In the genomic region with DNA sequence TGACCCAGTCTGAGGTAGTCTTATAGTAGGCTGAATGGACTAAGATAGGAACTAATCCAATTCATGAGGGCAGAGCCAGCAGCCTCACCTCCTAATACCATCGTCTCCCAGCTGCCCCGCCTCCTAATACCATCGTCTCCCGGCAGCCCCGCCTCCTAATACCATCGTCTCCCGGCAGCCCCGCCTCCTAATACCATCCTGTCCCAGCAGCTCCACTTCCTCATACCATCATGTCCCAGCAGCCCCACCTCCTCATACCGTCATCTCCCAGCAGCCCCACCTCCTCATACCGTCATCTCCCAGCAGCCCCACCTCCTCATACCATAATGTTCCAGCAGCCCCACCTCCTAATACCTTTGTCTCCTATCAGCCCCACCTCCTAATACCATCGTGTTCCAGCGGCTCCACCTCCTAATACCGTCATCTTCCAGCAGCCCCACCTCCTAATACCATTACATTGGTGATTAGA, we compare ENCODE assay signal across 8 cellular contexts. TPM values are rescaled to one million over a fixed set of nuclear protein-coding genes. Genes with fewer than 3 reads are reported as not detected.
DNase-seq lines count a peak whose midpoint lies in the region; ATAC-seq, FAIRE-seq and TF ChIP-seq lines count a peak whose summit lies in the region.

No MANE protein-coding gene starts in this region.

- TF ChIP-seq EP300 in K562 (IDR thresholded peaks at IDR 0.05; ENCODE audit: low read length) = no peak

- H3K4me3 ChIP-seq in K562 (peak overlapping the region; percentile 8), kidney epithelial cell (ENCODE audit: low read depth, low read length) (no peak overlapping the region)

- BruUV-seq in K562 (replicated peaks; lab: Mats Ljungman, UMichigan) = no TSS peak

- peaks cover 30% of the 10 kb centered on the region for H3K79me2 ChIP-seq in K562 (ENCODE audit: control insufficient read depth, insufficient read depth, low read length)

- H3K36me3 ChIP-seq in K562 (ENCODE audit: control insufficient read depth, insufficient read depth, low read length) (no peaks in the 10 kb centered on the region), kidney epithelial cell (ENCODE audit: control insufficient read depth, insufficient read depth, low read length) (no peaks in the 10 kb centered on the region)

- H3K9me1 ChIP-seq in K562 (ENCODE audit: control insufficient read depth, insufficient read depth, low read length) = no peaks in the 10 kb centered on the region

- no peak for TF ChIP-seq POLR2A in K562 (conservative IDR thresholded peaks at IDR 0.05)

- H4K20me1 ChIP-seq in K562 (replicated peaks; ENCODE audit: control insufficient read depth, insufficient read depth, low read length) = peaks cover 17% of the 10 kb centered on the region

- POLR2A ChIA-PET in K562 (lab: Yijun Ruan, JAX) = interaction anchor here (1.0 kb wide), 1 partner anchor 28 kb away, joined by 5 read pairs; no protein-coding TSS in a partner anchor

- peak overlapping the region; percentile 62 for H3K4me2 ChIP-seq in K562 (ENCODE audit: insufficient read depth, low read length)

- in situ Hi-C loops in K562 (cut with MboI) = no loop called here

- intact Hi-C loops in K562 (cut with micrococcal nuclease) = no loop called here

- H3K27me3 ChIP-seq in K562 (ENCODE audit: control insufficient read depth in 2 of 2, insufficient read depth in 2 of 2, low read length in 2 of 2) (no peaks in the 10 kb centered on the region), kidney epithelial cell (ENCODE audit: control insufficient read depth, insufficient read depth, low read length) (no peaks in the 10 kb centered on the region)

- TF ChIP-seq CTCF in K562 (IDR thresholded peaks at IDR 0.05 in 2 of 3, conservative IDR thresholded peaks at IDR 0.05 in 1 of 3; ENCODE audit: insufficient read depth in 2 of 3, low read depth in 1 of 3, low read length in 3 of 3) (no peak), kidney epithelial cell (IDR thresholded peaks at IDR 0.05; ENCODE audit: insufficient read depth, low read length, poor library complexity, severe bottlenecking) (no peak)

- no peak overlapping the region for H3K27ac ChIP-seq in K562 (ENCODE audit: extremely low read depth, low read depth, low read length)

- peak overlapping the region in 1 of 2 experiments; percentile 37; a peak in 1 of 4 replicates for H3K9ac ChIP-seq in K562 (ENCODE audit: insufficient read depth in 1 of 2, low read depth in 2 of 2, low read length in 2 of 2)

- CTCF ChIA-PET in K562 (lab: Yijun Ruan, JAX; ENCODE audit: low intra/inter-chr PET ratio) = no interaction called here

- peak; percentile 90 for FAIRE-seq in K562 (lab: Jason Lieb, UNC)

- 0% methylated on average over 13 of the region's 13 CpGs for WGBS in K562 (ENCODE audit: insufficient coverage, low coverage, missing lambda C conversion rate)

- peaks cover 0 to 10% of the 10 kb centered on the region in 2 experiments; a peak in 3 of 5 replicates for H3K4me1 ChIP-seq in K562 (replicated peaks in 1 of 2; ENCODE audit: control insufficient read depth in 2 of 2, insufficient read depth in 2 of 2, low read length in 2 of 2)

- no peak for TF ChIP-seq RAD21 in K562 (CRISPR knock-in tag; conservative IDR thresholded peaks at IDR 0.05 in 1 of 2, IDR thresholded peaks at IDR 0.05 in 1 of 2)

- peak; percentile 21 for DNase-seq in Ammon's horn (ENCODE audit: low spot score)
- DNase-seq in T-helper 9 cell = peak; percentile 40
- DNase-seq in K562 (ENCODE audit: extremely low read depth in 1 of 4, low spot score in 3 of 4) = peak; percentile 55 to 81 (median 58)
- peak; percentile 50 for DNase-seq in kidney epithelial cell (ENCODE audit: low read depth)
- peak; percentile 48 for DNase-seq in stimulated activated CD8-positive, alpha-beta memory T cell treated with anti-CD3 and anti-CD28 coated beads, Interleukin-12 subunit alpha, Interleukin-12 subunit beta, amount 100 ng/mL, for 4 hours (ENCODE audit: low read depth)
- DNase-seq in SIG-M5 treated with dmso at 0.1 percent for 504 hours (lab: John Stamatoyannopoulos, UW; ENCODE audit: unreplicated experiment) = no peak

- ATAC-seq in HG03060 (IDR thresholded peaks at IDR 0.05; ENCODE audit: low read depth, unreplicated experiment) (peak; percentile 25), K562 (peak; percentile 70), HG03378 (IDR thresholded peaks at IDR 0.05; ENCODE audit: unreplicated experiment) (no peak)

- H2AFZ ChIP-seq in K562 (ENCODE audit: low read depth, low read length) = peak overlapping the region; percentile 58

- H3K9me3 ChIP-seq in K562 (replicated peaks; ENCODE audit: control insufficient read depth, insufficient read depth, low read depth, low read length) = no peaks in the 10 kb centered on the region

TF ChIP-seq in K562, 482 proteins besides CTCF, POLR2A, EP300 and RAD21 (continues in another document):
- peak; percentile 15; the same call in 1 of the 2 replicates for TF ChIP-seq ATF3 (IDR thresholded peaks at IDR 0.05)
- TF ChIP-seq ATF3 (CRISPR knock-in tag; conservative IDR thresholded peaks at IDR 0.05) = no peak
- TF ChIP-seq RBM15 (IDR thresholded peaks at IDR 0.05; ENCODE audit: insufficient read depth, low read length) = no peak
- TF ChIP-seq POLR2G (IDR thresholded peaks at IDR 0.05; ENCODE audit: low read depth, low read length) = no peak
- no peak for TF ChIP-seq ZNF639 (CRISPR knock-in tag; conservative IDR thresholded peaks at IDR 0.05 in 1 of 2, IDR thresholded peaks at IDR 0.05 in 1 of 2)
- TF ChIP-seq ZNF584 (CRISPR knock-in tag; IDR thresholded peaks at IDR 0.05; ENCODE audit: low read depth) = no peak
- TF ChIP-seq DIDO1 (tag; IDR thresholded peaks at IDR 0.05; ENCODE audit: low read depth) = no peak
- TF ChIP-seq ATF7 (IDR thresholded peaks at IDR 0.05) = peak; percentile 54

RNA-seq across cellular contexts. Expression of gene ARGLU1, which starts 2.5 kb away (rescaled TPM):
- total RNA-seq in K562 (2011; cell fraction: chromatin; rRNA removed; ENCODE audit: low replicate concordance) = 60.1 and 162 TPM in 2 replicates
- total RNA-seq in K562 (2011; cell fraction: nucleolus; rRNA removed) = 37.0 and 44.5 TPM in 2 replicates
- 90.2 and 135 TPM in 2 replicates for total RNA-seq in K562 (2011; cell fraction: nucleoplasm; rRNA removed)
- total RNA-seq in K562 (2014; rRNA removed) = 53.3 and 59.4 TPM in 2 replicates
- 58.8 and 72.1 TPM in 2 replicates for total RNA-seq in K562 (2014; rRNA removed; fragmentation: Illumina TruSeq; extraction: Trizol)
- total RNA-seq in K562 (2015; rRNA removed; fragmentation: Illumina TruSeq; extraction: Trizol) = 48.0 and 48.6 TPM in 2 replicates
- total RNA-seq in K562 (2021) = 42.2 and 46.0 TPM in 2 replicates
- 89.6 and 91.8 TPM in 2 replicates for polyA plus RNA-seq in K562 (2011; rRNA removed)
- 12.4 and 21.5 TPM in 2 replicates for polyA plus RNA-seq in K562 (2011; cell fraction: cytosol; rRNA removed)
- 255 and 358 TPM in 2 replicates for polyA plus RNA-seq in K562 (2011; cell fraction: nucleus; rRNA removed)
- 48.2 and 68.5 TPM in 2 replicates for polyA plus RNA-seq in K562 (2012)
- 48.3 and 49.3 TPM in 2 replicates for polyA plus RNA-seq in K562 (2014; fragmentation: Illumina TruSeq; extraction: Trizol)
- polyA plus RNA-seq in K562 (2014; fragmentation: Nextera tagmentation; extraction: Ambion mirVana) = 10 to 100 TPM; 19.3 to 30.3 TPM
- 99.9 and 112 TPM in 2 replicates for polyA plus RNA-seq in K562 (2014; rRNA removed)
- polyA minus RNA-seq in K562 (2011; rRNA and poly(A)+ RNA removed) = 19.2 and 21.6 TPM in 2 replicates
- polyA minus RNA-seq in K562 (2011; cell fraction: cytosol; rRNA and poly(A)+ RNA removed) = 6.2 and 13.1 TPM in 2 replicates
- 51.8 and 93.0 TPM in 2 replicates for polyA minus RNA-seq in K562 (2011; cell fraction: nucleus; rRNA and poly(A)+ RNA removed)
- total RNA-seq in kidney epithelial cell = 50.1 and 58.4 TPM in 2 replicates

RNA-seq across cellular contexts. Expression of gene EFNB2, which starts 34.9 kb away (rescaled TPM):
- total RNA-seq in K562 (2011; cell fraction: chromatin; rRNA removed; ENCODE audit: low replicate concordance) = 0.44 and 0.51 TPM in 2 replicates
- 0.66 and 1.0 TPM in 2 replicates for total RNA-seq in K562 (2011; cell fraction: nucleolus; rRNA removed)
- 0.66 and 0.99 TPM in 2 replicates for total RNA-seq in K562 (2011; cell fraction: nucleoplasm; rRNA removed)
- 0.05 and 0.37 TPM in 2 replicates for total RNA-seq in K562 (2014; rRNA removed)
- 0.13 and 0.15 TPM in 2 replicates for total RNA-seq in K562 (2014; rRNA removed; fragmentation: Illumina TruSeq; extraction: Trizol)
- 0.11 and 0.18 TPM in 2 replicates for total RNA-seq in K562 (2015; rRNA removed; fragmentation: Illumina TruSeq; extraction: Trizol)
- 0.29 and 0.36 TPM in 2 replicates for total RNA-seq in K562 (2021)
- 0.20 and 0.22 TPM in 2 replicates for polyA plus RNA-seq in K562 (2011; rRNA removed)
- polyA plus RNA-seq in K562 (2011; cell fraction: cytosol; rRNA removed) = 0.16 and 0.21 TPM in 2 replicates
- polyA plus RNA-seq in K562 (2011; cell fraction: nucleus; rRNA removed) = 0.36 and 0.38 TPM in 2 replicates
- 0.14 and 0.21 TPM in 2 replicates for polyA plus RNA-seq in K562 (2012)
- polyA plus RNA-seq in K562 (2014; fragmentation: Illumina TruSeq; extraction: Trizol) = 0.19 and 0.26 TPM in 2 replicates
- polyA plus RNA-seq in K562 (2014; fragmentation: Nextera tagmentation; extraction: Ambion mirVana) = under 1 TPM; 0.01 to 0.18 TPM
- polyA plus RNA-seq in K562 (2014; rRNA removed) = 0.18 and 0.27 TPM in 2 replicates
- 0.45 and 0.56 TPM in 2 replicates for polyA minus RNA-seq in K562 (2011; rRNA and poly(A)+ RNA removed)
- 0.19 TPM in 1 of 2 replicates, not detected in the other for polyA minus RNA-seq in K562 (2011; cell fraction: cytosol; rRNA and poly(A)+ RNA removed)
- 0.27 and 0.67 TPM in 2 replicates for polyA minus RNA-seq in K562 (2011; cell fraction: nucleus; rRNA and poly(A)+ RNA removed)
- total RNA-seq in kidney epithelial cell = 42.1 and 46.3 TPM in 2 replicates

Comparison
In these comparisons a context has a peak if more than half of its experiments do, and no peak if none do; other contexts are left out.
1. RNA of gene EFNB2, which starts 34.9 kb away (total RNA-seq): 42.1 to 46.3 TPM in kidney epithelial cell; 0.05 to 1.0 TPM in K562; every median in the first group is over 10 times any median in the second.